35 cellular contexts compared by ENCODE assay signal in the genomic region with DNA sequence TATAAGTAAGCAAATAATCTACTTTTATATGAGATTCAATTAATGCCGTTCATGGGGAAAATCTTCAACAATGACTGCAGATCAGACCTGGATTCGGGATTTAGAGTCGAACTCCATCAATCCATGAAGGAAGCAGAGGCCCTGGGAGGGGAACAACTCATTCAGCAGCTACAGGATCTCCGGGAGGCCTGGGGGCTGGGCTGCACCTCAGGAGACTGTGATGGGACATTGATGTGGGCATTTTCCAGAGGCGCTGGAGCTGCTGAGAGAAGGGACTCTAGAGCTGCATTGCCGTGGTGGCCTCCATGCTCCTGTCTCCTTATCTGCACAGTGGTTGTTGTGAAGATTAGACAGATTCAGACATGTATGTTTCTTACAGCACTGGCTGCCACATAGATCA.
"Had no signal": no experiment of that assay in that cellular context is flagged by ENCODE, and none has a peak within 500 bp of the region (broad histone marks: within the 10 kb centered on the region; RNA-seq: fewer than 3 reads in every experiment).

No MANE protein-coding gene starts in this region.

- H3K4me1 Mint-ChIP-seq: activated B cell treated with CpG ODN at 0.5 μM for 24 hours; activated naive CD4-positive, alpha-beta T cell treated with anti-CD3 and anti-CD28 coated beads, Interleukin-2, amount 50 U/mL, for 24 hours; activated naive CD8-positive, alpha-beta T cell treated with anti-CD3 and anti-CD28 coated beads for 36 hours; activated naive CD8-positive, alpha-beta T cell treated with anti-CD3 and anti-CD28 coated beads, Interleukin-2, amount 50 U/mL, for 24 hours; activated T-helper 17 cell treated with anti-CD3 and anti-CD28 coated beads, Interleukin-2, amount 50 U/mL, for 72 hours; central memory CD8-positive, alpha-beta T cell; endodermal cell; T-helper 17 cell had no signal

- ATAC-seq: activated CD4-positive, CD25-positive, alpha-beta regulatory T cell treated with anti-CD3 and anti-CD28 coated beads, Interleukin-2, amount 50 U/mL, for 24 hours; activated CD8-positive, alpha-beta T cell treated with anti-CD3 and anti-CD28 coated beads for 36 hours; activated naive CD8-positive, alpha-beta T cell treated with anti-CD3 and anti-CD28 coated beads, Interleukin-2, amount 50 U/mL, for 24 hours; activated T-cell treated with anti-CD3 and anti-CD28 coated beads, Interleukin-2, amount 50 U/mL, for 4 hours; activated T-helper 17 cell treated with anti-CD3 and anti-CD28 coated beads, Interleukin-2, amount 50 U/mL, for 72 hours; body of pancreas; gastroesophageal sphincter; T-helper 17 cell had no signal

- H3K4me3 ChIP-seq: adrenal gland, body of pancreas, cardiac muscle cell, coronary artery, dorsolateral prefrontal cortex, esophagus squamous epithelium, gastroesophageal sphincter had no signal

- H3K36me3 Mint-ChIP-seq: activated naive CD4-positive, alpha-beta T cell treated with anti-CD3 and anti-CD28 coated beads, Interleukin-2, amount 50 U/mL, for 24 hours had no signal

- H3K4me3 Mint-ChIP-seq: activated B cell treated with CpG ODN at 0.5 μM for 24 hours; activated CD8-positive, alpha-beta T cell treated with anti-CD3 and anti-CD28 coated beads for 36 hours; activated naive CD4-positive, alpha-beta T cell treated with anti-CD3 and anti-CD28 coated beads, Interleukin-2, amount 50 U/mL, for 24 hours; activated naive CD8-positive, alpha-beta T cell treated with anti-CD3 and anti-CD28 coated beads for 36 hours; activated naive CD8-positive, alpha-beta T cell treated with anti-CD3 and anti-CD28 coated beads, Interleukin-2, amount 50 U/mL, for 24 hours; activated T-cell treated with anti-CD3 and anti-CD28 coated beads, Interleukin-2, amount 50 U/mL, for 4 hours; activated T-helper 17 cell treated with anti-CD3 and anti-CD28 coated beads, Interleukin-2, amount 50 U/mL, for 72 hours; central memory CD8-positive, alpha-beta T cell; dendritic cell treated with granulocyte-macrophage colony-stimulating factor and Interleukin-4, amounts not matched to agents 40 ng/mL and 50 ng/mL, for 4 days; endodermal cell; T-helper 17 cell; T-helper 2 cell treated with Interferon-gamma antibody and Interleukin-4, amounts not matched to agents 5 μg/mL and 100 μg/mL, for 36 hours had no signal

- H3K27ac ChIP-seq: adrenal gland, body of pancreas, cardiac muscle cell, coronary artery, dorsolateral prefrontal cortex, esophagus squamous epithelium, gastroesophageal sphincter, WERI-Rb-1 had no signal

- H3K4me1 ChIP-seq: adrenal gland, body of pancreas, esophagus squamous epithelium, gastroesophageal sphincter had no signal

- H3K36me3 ChIP-seq: adrenal gland, cardiac muscle cell, esophagus squamous epithelium, gastroesophageal sphincter, WERI-Rb-1 had no signal

- DNase-seq: activated B cell treated with CpG ODN at 0.5 μM for 24 hours; activated CD4-positive, alpha-beta T cell treated with anti-CD3 and anti-CD28 coated beads for 48 hours; activated CD4-positive, alpha-beta T cell treated with anti-CD3 and anti-CD28 coated beads, Interleukin-2, amount 50 U/mL, for 1 hour; activated CD4-positive, alpha-beta T cell treated with anti-CD3 and anti-CD28 coated beads, Interleukin-2, amount 50 U/mL, for 48 hours; activated CD8-positive, alpha-beta memory T cell treated with anti-CD3 and anti-CD28 coated beads for 24 hours; activated CD8-positive, alpha-beta T cell treated with anti-CD3 and anti-CD28 coated beads for 36 hours; activated effector memory CD4-positive, alpha-beta T cell treated with Interleukin-2 at 50 U/mL for 16 hours; activated gamma-delta T cell treated with Interleukin-2 at 50 U/mL for 16 hours; activated naive CD4-positive, alpha-beta T cell treated with Interleukin-2 at 50 U/mL for 16 hours; activated naive CD8-positive, alpha-beta T cell treated with anti-CD3 and anti-CD28 coated beads for 36 hours; activated naive CD8-positive, alpha-beta T cell treated with anti-CD3 and anti-CD28 coated beads, Interleukin-2, amount 50 U/mL, for 24 hours; activated T-cell treated with anti-CD3 and anti-CD28 coated beads, Interleukin-2, amount 50 U/mL, for 4 hours; adrenal gland; amygdala; aorta; body of pancreas; dorsolateral prefrontal cortex; effector memory CD4-positive, alpha-beta T cell; endodermal cell; erythroblast; esophagus squamous epithelium; foreskin melanocyte; T-helper 1 cell; T-helper 17 cell; T1000; WERI-Rb-1 had no signal

- H3K9me3 ChIP-seq: adrenal gland, body of pancreas had no signal

- H3K27me3 Mint-ChIP-seq: activated B cell treated with CpG ODN at 0.5 μM for 24 hours; activated CD8-positive, alpha-beta T cell treated with anti-CD3 and anti-CD28 coated beads for 36 hours; activated T-helper 17 cell treated with anti-CD3 and anti-CD28 coated beads, Interleukin-2, amount 50 U/mL, for 72 hours; central memory CD8-positive, alpha-beta T cell; T-helper 17 cell had no signal

- H3K27ac Mint-ChIP-seq: activated B cell treated with CpG ODN at 0.5 μM for 24 hours; activated CD8-positive, alpha-beta T cell treated with anti-CD3 and anti-CD28 coated beads for 36 hours; activated naive CD4-positive, alpha-beta T cell treated with anti-CD3 and anti-CD28 coated beads, Interleukin-2, amount 50 U/mL, for 24 hours; activated naive CD8-positive, alpha-beta T cell treated with anti-CD3 and anti-CD28 coated beads for 36 hours; activated naive CD8-positive, alpha-beta T cell treated with anti-CD3 and anti-CD28 coated beads, Interleukin-2, amount 50 U/mL, for 24 hours; activated T-helper 17 cell treated with anti-CD3 and anti-CD28 coated beads, Interleukin-2, amount 50 U/mL, for 72 hours; dendritic cell treated with granulocyte-macrophage colony-stimulating factor and Interleukin-4, amounts not matched to agents 40 ng/mL and 50 ng/mL, for 4 days; endodermal cell; T-helper 17 cell; T-helper 2 cell treated with Interferon-gamma antibody and Interleukin-4, amounts not matched to agents 5 μg/mL and 100 μg/mL, for 36 hours had no signal

- H3K9me3 Mint-ChIP-seq: activated B cell treated with CpG ODN at 0.5 μM for 24 hours; activated naive CD4-positive, alpha-beta T cell treated with anti-CD3 and anti-CD28 coated beads, Interleukin-2, amount 50 U/mL, for 24 hours; activated T-helper 17 cell treated with anti-CD3 and anti-CD28 coated beads, Interleukin-2, amount 50 U/mL, for 72 hours had no signal

- H3K27me3 ChIP-seq: adrenal gland, body of pancreas, cardiac muscle cell, esophagus squamous epithelium had no signal
